Comparison of ENCODE assay signal across 18 cellular contexts in genomic region chr9:126093771-126094170, GRCh38.
A peak's percentile ranks its signal among the peaks of the same experiment; 100 is the strongest.
DNase-seq lines count a peak whose midpoint lies in the region; ATAC-seq, FAIRE-seq and TF ChIP-seq lines count a peak whose summit lies in the region.
"Had no signal": no experiment of that assay in that cellular context is flagged by ENCODE, and none has a peak within 500 bp of the region (broad histone marks: within the 10 kb centered on the region; RNA-seq: fewer than 3 reads in every experiment).

No MANE protein-coding gene starts in this region.

- no peak overlapping the region for H3K27ac Mint-ChIP-seq in GM23338
- H3K27ac Mint-ChIP-seq: CD4-positive, alpha-beta T cell; T-helper 1 cell treated with Interleukin-12 subunit alpha and Interleukin-12 subunit beta and Interleukin-4 antibody, amounts not matched to agents 30 μg/mL and 1 μg/mL, for 36 hours had no signal

- H3K4me2 ChIP-seq in GM23338, result no peak overlapping the region
- H3K4me2 ChIP-seq in Karpas-422 (ENCODE audit: low read depth, low read length, poor library complexity, severe bottlenecking), result no peak overlapping the region
- no peak overlapping the region for H3K4me2 ChIP-seq in K562 (ENCODE audit: insufficient read depth, low read length)
- H3K4me2 ChIP-seq: BLaER1, KMS-11 had no signal

- intact Hi-C loops in K562 (cut with micrococcal nuclease) (no loop called here), testis (cut with DNase I; ENCODE audit: low total_unique reads) (no loop called here)

- H3K4me3 ChIP-seq in GM23338, result no peak overlapping the region
- H3K4me3 ChIP-seq in Karpas-422 (ENCODE audit: low read length), result no peak overlapping the region
- H3K4me3 ChIP-seq in K562, result no peak overlapping the region
- H3K4me3 ChIP-seq in testis, result no peak overlapping the region
- H3K4me3 ChIP-seq: BLaER1, SJCRH30 had no signal

- no peaks in the 10 kb centered on the region for H3K9me3 ChIP-seq in Karpas-422 (ENCODE audit: low read length)
- no peaks in the 10 kb centered on the region for H3K9me3 ChIP-seq in K562 (replicated peaks; ENCODE audit: control insufficient read depth, insufficient read depth, low read depth, low read length)
- H3K9me3 ChIP-seq in testis, result no peaks in the 10 kb centered on the region
- H3K9me3 ChIP-seq: BLaER1, SJCRH30 had no signal

- CTCF ChIA-PET in K562 (lab: Yijun Ruan, JAX; ENCODE audit: low intra/inter-chr PET ratio), result no interaction called here

- H3K36me3 Mint-ChIP-seq in GM23338 (ENCODE audit: low read depth), result no peaks in the 10 kb centered on the region

- peak; percentile 50 for DNase-seq in GM23338 (ENCODE audit: low spot score)
- peak; percentile 59 for DNase-seq in Karpas-422
- peak; percentile 13 to 58 (median 51) for DNase-seq in K562 (ENCODE audit: extremely low read depth in 1 of 4, low spot score in 3 of 4)
- peak; percentile 58 for DNase-seq in testis
- no peak for DNase-seq in superior temporal gyrus (ENCODE audit: extremely low spot score)
- DNase-seq in SKM-1 (lab: John Stamatoyannopoulos, UW; ENCODE audit: unreplicated experiment), result no peak
- DNase-seq in NCI-H2029 treated with DMSO at 0.1 percent for 48 hours (lab: John Stamatoyannopoulos, UW), result no peak
- DNase-seq: CD4-positive, alpha-beta T cell; DND-41; GF-D8; NCI-H1694; NCI-H2107; NCI-H69 had no signal

- H3K27ac ChIP-seq in GM23338 (ENCODE audit: low read depth), result no peak overlapping the region
- no peak overlapping the region for H3K27ac ChIP-seq in Karpas-422 (ENCODE audit: low read length)
- H3K27ac ChIP-seq in K562 (ENCODE audit: extremely low read depth, low read depth, low read length), result no peak overlapping the region
- H3K27ac ChIP-seq in testis, result no peak overlapping the region
- H3K27ac ChIP-seq: BLaER1, KMS-11, SJCRH30 had no signal

- H3K9me1 ChIP-seq in K562 (ENCODE audit: control insufficient read depth, insufficient read depth, low read length), result no peaks in the 10 kb centered on the region

- no peak for TF ChIP-seq RAD21 in K562 (CRISPR knock-in tag; conservative IDR thresholded peaks at IDR 0.05 in 1 of 2, IDR thresholded peaks at IDR 0.05 in 1 of 2)

- H3K4me1 ChIP-seq in GM23338 (ENCODE audit: insufficient read depth) (no peaks in the 10 kb centered on the region), Karpas-422 (ENCODE audit: low read length) (no peaks in the 10 kb centered on the region), K562 (replicated peaks in 1 of 2; ENCODE audit: control insufficient read depth in 2 of 2, insufficient read depth in 2 of 2, low read length in 2 of 2) (no peaks in the 10 kb centered on the region), testis (no peaks in the 10 kb centered on the region)
- H3K4me1 ChIP-seq: SJCRH30 had no signal

- H3F3A ChIP-seq in GM23338 (replicated peaks; ENCODE audit: low read depth), result no peaks in the 10 kb centered on the region

- no peaks in the 10 kb centered on the region; the same call in 2 of the 3 replicates for H3K4me1 Mint-ChIP-seq in GM23338

- no peaks in the 10 kb centered on the region for H3K27me3 ChIP-seq in GM23338 (ENCODE audit: insufficient read depth)
- no peaks in the 10 kb centered on the region for H3K27me3 ChIP-seq in Karpas-422 (ENCODE audit: low read length)
- H3K27me3 ChIP-seq in K562 (ENCODE audit: control insufficient read depth in 2 of 2, insufficient read depth in 2 of 2, low read length in 2 of 2), result peaks cover 0 to 7% of the 10 kb centered on the region in 2 experiments; a peak in 1 of 5 replicates
- no peaks in the 10 kb centered on the region for H3K27me3 ChIP-seq in testis
- H3K27me3 ChIP-seq: BLaER1 had no signal

- H3K36me3 ChIP-seq in GM23338 (ENCODE audit: insufficient read depth) (no peaks in the 10 kb centered on the region), Karpas-422 (ENCODE audit: insufficient read depth, low read length) (no peaks in the 10 kb centered on the region), K562 (ENCODE audit: control insufficient read depth, insufficient read depth, low read length) (no peaks in the 10 kb centered on the region), testis (ENCODE audit: low read depth, missing control alignments) (no peaks in the 10 kb centered on the region)
- H3K36me3 ChIP-seq: BLaER1, SJCRH30 had no signal

- no peaks in the 10 kb centered on the region for H3K9me3 Mint-ChIP-seq in GM23338
- H3K9me3 Mint-ChIP-seq: CD4-positive, alpha-beta T cell; T-helper 1 cell treated with Interleukin-12 subunit alpha and Interleukin-12 subunit beta and Interleukin-4 antibody, amounts not matched to agents 30 μg/mL and 1 μg/mL, for 36 hours had no signal

- no peak for TF ChIP-seq EP300 in K562 (IDR thresholded peaks at IDR 0.05; ENCODE audit: low read length)

- H3K9me2 ChIP-seq in GM23338 (ENCODE audit: insufficient read depth) (no peaks in the 10 kb centered on the region), Karpas-422 (replicated peaks; ENCODE audit: insufficient read depth, low read length) (no peaks in the 10 kb centered on the region)

- no TSS peak for BruUV-seq in K562 (replicated peaks; lab: Mats Ljungman, UMichigan)

- H3K79me2 ChIP-seq in GM23338 (replicated peaks; ENCODE audit: insufficient read depth), result no peaks in the 10 kb centered on the region
- no peaks in the 10 kb centered on the region for H3K79me2 ChIP-seq in Karpas-422 (ENCODE audit: low read length)
- H3K79me2 ChIP-seq in K562 (ENCODE audit: control insufficient read depth, insufficient read depth, low read length), result no peaks in the 10 kb centered on the region

- no peak for FAIRE-seq in K562 (lab: Jason Lieb, UNC)

- in situ Hi-C loops in K562 (cut with MboI), result no loop called here

- peak; percentile 81 for ATAC-seq in GM23338
- peak; percentile 90 for ATAC-seq in K562
- ATAC-seq: Panc1 had no signal

- no peak overlapping the region for H3K9ac ChIP-seq in Karpas-422 (ENCODE audit: low read length)
- H3K9ac ChIP-seq in K562 (ENCODE audit: insufficient read depth in 1 of 2, low read depth in 2 of 2, low read length in 2 of 2), result no peak overlapping the region
- H3K9ac ChIP-seq: BLaER1, KMS-11 had no signal

- TF ChIP-seq CTCF in GM23338 (conservative IDR thresholded peaks at IDR 0.05; ENCODE audit: low read depth in 2 of 2) (no peak), K562 (IDR thresholded peaks at IDR 0.05 in 2 of 3, conservative IDR thresholded peaks at IDR 0.05 in 1 of 3; ENCODE audit: insufficient read depth in 2 of 3, low read depth in 1 of 3, low read length in 3 of 3) (no peak), testis (IDR thresholded peaks at IDR 0.05) (no peak)

- TF ChIP-seq POLR2A in K562 (conservative IDR thresholded peaks at IDR 0.05) (no peak), testis (IDR thresholded peaks at IDR 0.05) (no peak)

- POLR2A ChIA-PET in K562 (lab: Yijun Ruan, JAX), result interaction anchor here (0.7 to 0.9 kb wide), 2 partner anchors 11 to 28 kb away, joined by 3 read pairs; no protein-coding TSS in a partner anchor

- H3K27me3 Mint-ChIP-seq in GM23338 (ENCODE audit: insufficient read depth, low read depth, poor library complexity), result peaks cover 14% of the 10 kb centered on the region

- H2AFZ ChIP-seq in GM23338 (no peak overlapping the region), Karpas-422 (ENCODE audit: low read length) (no peak overlapping the region), K562 (ENCODE audit: low read depth, low read length) (no peak overlapping the region)

- H3K4me3 Mint-ChIP-seq in GM23338, result no peak overlapping the region
- H3K4me3 Mint-ChIP-seq: CD4-positive, alpha-beta T cell; T-helper 1 cell treated with Interleukin-12 subunit alpha and Interleukin-12 subunit beta and Interleukin-4 antibody, amounts not matched to agents 30 μg/mL and 1 μg/mL, for 36 hours had no signal

- H4K20me1 ChIP-seq in GM23338 (replicated peaks; ENCODE audit: insufficient read depth), result no peaks in the 10 kb centered on the region
- H4K20me1 ChIP-seq in Karpas-422 (ENCODE audit: insufficient read depth, low read depth, low read length), result no peaks in the 10 kb centered on the region
- 0 out of 2 replicates have a peak, but pooled peaks cover under 1% of the 10 kb centered on the region for H4K20me1 ChIP-seq in K562 (replicated peaks; ENCODE audit: control insufficient read depth, insufficient read depth, low read length)
- H4K20me1 ChIP-seq: BLaER1 had no signal

- 10% methylated on average over 6 of the region's 9 CpGs for WGBS in K562 (ENCODE audit: insufficient coverage, low coverage, missing lambda C conversion rate)
- 46 to 47% methylated on average over 8 to 9 of the region's 9 CpGs for WGBS in testis, 2 donors

TF ChIP-seq in K562, 482 proteins besides CTCF, POLR2A, EP300 and RAD21:
- TF ChIP-seq SMARCC2 (IDR thresholded peaks at IDR 0.05; ENCODE audit: low read depth), result no peak
- TF ChIP-seq NFYB (IDR thresholded peaks at IDR 0.05; ENCODE audit: extremely low read depth, insufficient read length), result peak; percentile 17
- no peak for TF ChIP-seq NEUROD1 (IDR thresholded peaks at IDR 0.05; ENCODE audit: borderline replicate concordance, low read depth, low read length, partially characterized antibody)
- no peak for TF ChIP-seq ZNF589 (CRISPR knock-in tag; IDR thresholded peaks at IDR 0.05; ENCODE audit: low read depth)

Comparison
In these comparisons a context has a peak if more than half of its experiments do, and no peak if none do; other contexts are left out.
1. DNase-seq: peak in GM23338 (single experiment), Karpas-422 (single experiment), K562 (4 of 4) and testis (single experiment); none in superior temporal gyrus (single experiment), SKM-1 (single experiment) and NCI-H2029 treated with DMSO at 0.1 percent for 48 hours (single experiment).